ENCODE assay signal across 15 cellular contexts in the genomic region with DNA sequence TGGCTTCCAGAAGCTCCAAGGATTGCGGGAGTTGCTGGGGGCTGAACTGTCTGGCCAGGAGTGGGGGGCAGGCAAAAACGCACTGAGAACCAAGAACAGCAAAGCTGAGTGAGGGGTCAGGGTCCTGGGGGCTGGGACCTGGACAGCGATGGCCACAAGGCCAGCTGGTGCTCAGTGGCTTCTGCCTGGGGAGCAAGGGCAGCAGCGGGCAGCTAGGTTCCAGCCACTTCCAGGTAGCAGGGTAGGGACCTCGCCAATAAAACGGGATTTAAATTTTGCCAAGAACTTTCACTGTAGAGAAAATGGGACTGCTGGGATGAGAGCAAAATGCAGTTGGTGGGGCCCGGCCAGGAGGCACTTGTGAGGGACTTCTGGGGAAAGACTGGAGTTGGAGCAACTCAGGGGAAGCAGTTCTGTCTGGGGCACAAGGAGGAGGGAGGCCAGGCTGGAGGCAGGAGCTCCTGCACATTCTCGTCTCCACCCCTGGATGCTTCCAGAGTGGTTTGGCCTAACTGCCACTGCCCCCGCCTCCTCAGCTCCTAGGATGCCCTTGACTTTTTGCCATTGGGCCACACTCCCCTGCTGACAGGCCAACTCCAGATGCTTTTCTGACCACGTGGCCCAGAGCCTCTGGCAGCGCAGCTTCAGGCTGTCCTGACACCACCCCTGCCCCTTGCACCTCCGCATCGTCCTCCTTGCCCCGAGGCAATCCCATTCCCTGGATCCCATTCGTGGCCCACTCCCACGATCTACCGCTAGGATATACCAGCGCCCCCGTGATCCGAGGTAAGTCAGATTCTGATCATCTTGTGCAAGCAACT. TPM values are rescaled to one million over a fixed set of nuclear protein-coding genes. Genes with fewer than 3 reads are reported as not detected.
DNase-seq lines count a peak whose midpoint lies in the region; ATAC-seq and TF ChIP-seq lines count a peak whose summit lies in the region.
"Had no signal": no experiment of that assay in that cellular context is flagged by ENCODE, and none has a peak within 500 bp of the region (broad histone marks: within the 10 kb centered on the region; RNA-seq: fewer than 3 reads in every experiment).

No MANE protein-coding gene starts in this region.

- peaks cover 13% of the 10 kb centered on the region for H3K36me3 Mint-ChIP-seq in T-helper 2 cell treated with Interferon-gamma antibody and Interleukin-4, amounts not matched to agents 5 μg/mL and 100 μg/mL, for 36 hours (ENCODE audit: low read depth)
- H3K36me3 Mint-ChIP-seq in T-helper 17 cell (ENCODE audit: low read depth) = no peaks in the 10 kb centered on the region

- no peak for TF ChIP-seq EP300 in suprapubic skin (IDR thresholded peaks at IDR 0.05)

- peaks cover 36% of the 10 kb centered on the region for H3K36me3 ChIP-seq in suprapubic skin

- no peak for DNase-seq in T-helper 2 cell treated with Interferon-gamma antibody and Interleukin-4, amounts not matched to agents 5 μg/mL and 100 μg/mL, for 36 hours (ENCODE audit: low spot score)
- DNase-seq in T-helper 2 cell (no peak), T-helper 17 cell (no peak), islet precursor cell (peak; percentile 55), suprapubic skin (ENCODE audit: low spot score in 2 of 2) (peak; percentile 51 to 76), NOMO-1 treated with DMSO at 0.1 percent for 48 hours (lab: John Stamatoyannopoulos, UW; ENCODE audit: unreplicated experiment) (no peak), epidermal melanocyte (ENCODE audit: insufficient read length, low spot score) (no peak)
- DNase-seq: ACHN, NCI-H146, nucleus accumbens, trophoblast cell had no signal

- H3K9me3 ChIP-seq in T-helper 17 cell (ENCODE audit: control insufficient read depth, low read length, poor library complexity, severe bottlenecking) (no peaks in the 10 kb centered on the region), suprapubic skin (no peaks in the 10 kb centered on the region)

- no peak for TF ChIP-seq POLR2A in suprapubic skin (IDR thresholded peaks at IDR 0.05)

- H3K4me3 ChIP-seq in suprapubic skin = no peak overlapping the region

- H3K27me3 ChIP-seq in suprapubic skin = no peaks in the 10 kb centered on the region

- H3K4me3 Mint-ChIP-seq in T-helper 2 cell treated with Interferon-gamma antibody and Interleukin-4, amounts not matched to agents 5 μg/mL and 100 μg/mL, for 36 hours = no peak overlapping the region
- H3K4me3 Mint-ChIP-seq in T-helper 17 cell = peak overlapping the region; percentile 12

- H3K4me1 Mint-ChIP-seq in T-helper 2 cell treated with Interferon-gamma antibody and Interleukin-4, amounts not matched to agents 5 μg/mL and 100 μg/mL, for 36 hours (ENCODE audit: low read depth) = peaks cover 3% of the 10 kb centered on the region
- H3K4me1 Mint-ChIP-seq in T-helper 17 cell = no peaks in the 10 kb centered on the region

- WGBS in suprapubic skin = 70% methylated on average over 20 of the region's 20 CpGs

- H3K4me1 ChIP-seq in suprapubic skin = peaks cover 1% of the 10 kb centered on the region

- peak; percentile 20 for ATAC-seq in T-helper 17 cell
- no peak for ATAC-seq in HG03342 (IDR thresholded peaks at IDR 0.05; ENCODE audit: unreplicated experiment)

- TF ChIP-seq CTCF in suprapubic skin (IDR thresholded peaks at IDR 0.05) = no peak

- no peak overlapping the region for H3K27ac ChIP-seq in suprapubic skin

- H3K27me3 Mint-ChIP-seq in T-helper 2 cell treated with Interferon-gamma antibody and Interleukin-4, amounts not matched to agents 5 μg/mL and 100 μg/mL, for 36 hours (ENCODE audit: low read depth) = no peaks in the 10 kb centered on the region
- no peaks in the 10 kb centered on the region for H3K27me3 Mint-ChIP-seq in T-helper 17 cell

- H3K9me3 Mint-ChIP-seq in T-helper 2 cell treated with Interferon-gamma antibody and Interleukin-4, amounts not matched to agents 5 μg/mL and 100 μg/mL, for 36 hours = no peaks in the 10 kb centered on the region
- H3K9me3 Mint-ChIP-seq: activated T-helper 2 cell treated with anti-CD3 and anti-CD28 coated beads, Interferon-gamma antibody, Interleukin-2, Interleukin-4, amounts not matched to agents 10 μg/mL and 5 μg/mL and 100 μg/mL, durations not matched to agents 14 hours and 24 hours and 36 hours had no signal

- H3K27ac Mint-ChIP-seq in T-helper 2 cell treated with Interferon-gamma antibody and Interleukin-4, amounts not matched to agents 5 μg/mL and 100 μg/mL, for 36 hours = peak overlapping the region; percentile 15
- peak overlapping the region; percentile 80 for H3K27ac Mint-ChIP-seq in T-helper 17 cell
- H3K27ac Mint-ChIP-seq: activated T-helper 2 cell treated with anti-CD3 and anti-CD28 coated beads, Interferon-gamma antibody, Interleukin-2, Interleukin-4, amounts not matched to agents 10 μg/mL and 5 μg/mL and 100 μg/mL, durations not matched to agents 14 hours and 24 hours and 36 hours had no signal

RNA-seq across cellular contexts. Expression of gene CCDC74A, which starts 5.5 kb away (rescaled TPM):
- 1 to 10 TPM; 1.4 to 2.3 TPM for total RNA-seq in T-helper 17 cell
- 10 to 100 TPM in 2 of 4 donors, 1 to 10 TPM in 2; 3.9 to 11.2 (median 8.3) TPM for total RNA-seq in suprapubic skin

RNA-seq across cellular contexts. Expression of gene MZT2A, which starts 30.0 kb away (rescaled TPM):
- total RNA-seq in T-helper 17 cell (10 to 100 TPM; 58.4 to 89.1 TPM), suprapubic skin (10 to 100 TPM; 29.9 to 78.5 (median 46.7) TPM)

RNA-seq across cellular contexts. Expression of gene TUBA3D, which starts 46.3 kb away (rescaled TPM):
- total RNA-seq in T-helper 17 cell = not detected
- not detected for total RNA-seq in suprapubic skin
- total RNA-seq: activated T-helper 2 cell treated with anti-CD3 and anti-CD28 coated beads, Interferon-gamma antibody, Interleukin-2, Interleukin-4, amounts not matched to agents 10 μg/mL and 5 μg/mL and 100 μg/mL, durations not matched to agents 14 hours and 24 hours and 36 hours; NCI-H460; OCI-LY7 had no signal

Comparison
In these comparisons a context has a peak if more than half of its experiments do, and no peak if none do; other contexts are left out.
1. DNase-seq: peak in islet precursor cell (single experiment) and suprapubic skin (2 of 2); none in T-helper 2 cell treated with Interferon-gamma antibody and Interleukin-4, amounts not matched to agents 5 μg/mL and 100 μg/mL, for 36 hours (single experiment), T-helper 2 cell (0 of 5), T-helper 17 cell (0 of 3), NOMO-1 treated with DMSO at 0.1 percent for 48 hours (single experiment) and epidermal melanocyte (single experiment).